ENCODE assay signal across 1 cellular context in the genomic region with DNA sequence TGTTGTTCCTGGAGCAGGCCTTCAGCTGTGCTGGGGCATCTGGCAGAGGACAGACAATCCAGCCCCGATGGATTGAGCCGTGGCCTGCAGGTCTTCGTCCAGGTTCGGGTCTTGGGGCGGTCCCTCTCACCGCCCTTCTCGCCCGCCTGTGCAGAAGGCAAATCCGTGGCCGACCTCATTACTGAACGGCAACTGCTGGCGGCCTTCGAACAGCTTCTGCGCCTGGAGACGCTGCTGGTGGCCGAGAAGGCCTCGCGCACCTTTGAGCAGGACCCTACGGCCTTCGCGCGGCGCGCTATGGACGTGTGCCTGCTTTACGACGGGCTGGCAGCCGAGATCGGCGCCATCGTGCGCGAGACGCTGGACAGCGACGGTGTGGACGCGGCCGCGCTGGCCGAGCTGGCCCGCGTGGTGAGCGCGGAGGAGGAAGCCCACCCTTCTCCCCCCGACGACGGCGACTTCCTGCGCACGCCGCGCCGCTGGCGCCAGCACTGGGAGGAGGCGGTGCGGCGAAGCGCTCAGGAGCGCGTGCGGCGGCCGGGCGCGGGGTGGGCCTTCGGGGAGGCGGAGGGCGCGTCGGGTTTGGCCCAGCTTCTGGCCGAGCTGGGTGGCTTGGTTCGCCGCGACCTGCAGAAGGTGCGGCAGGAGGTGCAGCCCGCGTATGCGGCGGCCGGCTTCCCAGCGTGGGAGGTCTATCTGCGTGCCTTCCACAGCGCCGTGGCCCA.
TF ChIP-seq lines count a peak whose summit lies in the region.

No MANE protein-coding gene starts in this region.

TF ChIP-seq in HepG2, 621 proteins besides CTCF, POLR2A, EP300 and RAD21 (continues in another document):
- TF ChIP-seq ZBTB38 (CRISPR knock-in tag; IDR thresholded peaks at IDR 0.05) (peak; percentile 96), HOXA3 (CRISPR knock-in tag; IDR thresholded peaks at IDR 0.05) (peak; percentile 32; the same call in 1 of the 2 replicates), HDAC1 (CRISPR knock-in tag; IDR thresholded peaks at IDR 0.05) (0 out of 2 replicates have a peak, but pooled peaks have one; percentile 33), KLF15 (CRISPR knock-in tag; IDR thresholded peaks at IDR 0.05; ENCODE audit: borderline replicate concordance) (no peak), ZNF883 (CRISPR knock-in tag; IDR thresholded peaks at IDR 0.05; ENCODE audit: not compliant biosample characterization) (no peak), ZNF782 (CRISPR knock-in tag; IDR thresholded peaks at IDR 0.05; ENCODE audit: borderline replicate concordance) (no peak), DNMT3B (CRISPR knock-in tag; conservative IDR thresholded peaks at IDR 0.05) (no peak), MAFK (conservative IDR thresholded peaks at IDR 0.05 in 1 of 2, IDR thresholded peaks at IDR 0.05 in 1 of 2; ENCODE audit: low read length in 2 of 2) (no peak), JUNB (CRISPR knock-in tag; IDR thresholded peaks at IDR 0.05; ENCODE audit: borderline replicate concordance) (no peak), ZFY (CRISPR knock-in tag; IDR thresholded peaks at IDR 0.05) (0 out of 2 replicates have a peak, but pooled peaks have one; percentile 18), ARID4A (CRISPR knock-in tag; IDR thresholded peaks at IDR 0.05; ENCODE audit: borderline replicate concordance) (no peak), DR1 (CRISPR knock-in tag; IDR thresholded peaks at IDR 0.05) (no peak), FOXA3 (CRISPR knock-in tag; IDR thresholded peaks at IDR 0.05) (no peak), ZNF792 (CRISPR knock-in tag; IDR thresholded peaks at IDR 0.05) (no peak), ZFP62 (CRISPR knock-in tag; IDR thresholded peaks at IDR 0.05) (no peak), ZNF704 (CRISPR knock-in tag; IDR thresholded peaks at IDR 0.05; ENCODE audit: borderline replicate concordance) (no peak), FOXC1 (CRISPR knock-in tag; IDR thresholded peaks at IDR 0.05; ENCODE audit: borderline replicate concordance) (no peak), SNAPC2 (CRISPR knock-in tag; IDR thresholded peaks at IDR 0.05) (no peak), ATF2 (CRISPR knock-in tag; IDR thresholded peaks at IDR 0.05) (no peak), ZNF879 (CRISPR knock-in tag; IDR thresholded peaks at IDR 0.05) (no peak), ZNF44 (CRISPR knock-in tag; IDR thresholded peaks at IDR 0.05) (no peak), ZNF230 (CRISPR knock-in tag; IDR thresholded peaks at IDR 0.05) (no peak), TAF1 (CRISPR knock-in tag; IDR thresholded peaks at IDR 0.05) (0 out of 2 replicates have a peak, but pooled peaks have one; percentile 6), NAIF1 (CRISPR knock-in tag; IDR thresholded peaks at IDR 0.05; ENCODE audit: borderline replicate concordance) (no peak), AGO2 (optimal IDR thresholded peaks at IDR 0.05; ENCODE audit: low read depth, low read length) (peak; percentile 86), SYNCRIP (IDR thresholded peaks at IDR 0.05; ENCODE audit: insufficient read depth, low read depth, low read length) (no peak), ZNF660 (CRISPR knock-in tag; IDR thresholded peaks at IDR 0.05; ENCODE audit: borderline replicate concordance, low read depth) (no peak), FLYWCH1 (CRISPR knock-in tag; IDR thresholded peaks at IDR 0.05) (no peak), ZNF577 (CRISPR knock-in tag; IDR thresholded peaks at IDR 0.05; ENCODE audit: borderline replicate concordance, low read depth) (no peak), AKAP8 (CRISPR knock-in tag; IDR thresholded peaks at IDR 0.05) (0 out of 2 replicates have a peak, but pooled peaks have one; percentile 33), HNF1A (IDR thresholded peaks at IDR 0.05; ENCODE audit: low read depth) (no peak), HNF1A (CRISPR knock-in tag; IDR thresholded peaks at IDR 0.05; ENCODE audit: borderline replicate concordance) (no peak), E2F2 (CRISPR knock-in tag; IDR thresholded peaks at IDR 0.05; ENCODE audit: borderline replicate concordance) (no peak), YEATS4 (CRISPR knock-in tag; IDR thresholded peaks at IDR 0.05; ENCODE audit: borderline replicate concordance) (no peak), KDM4B (CRISPR knock-in tag; IDR thresholded peaks at IDR 0.05) (no peak), ZNF564 (CRISPR knock-in tag; IDR thresholded peaks at IDR 0.05) (no peak), KDM5B (CRISPR knock-in tag; IDR thresholded peaks at IDR 0.05; ENCODE audit: borderline replicate concordance) (no peak)
- TF ChIP-seq, protein P1, sequence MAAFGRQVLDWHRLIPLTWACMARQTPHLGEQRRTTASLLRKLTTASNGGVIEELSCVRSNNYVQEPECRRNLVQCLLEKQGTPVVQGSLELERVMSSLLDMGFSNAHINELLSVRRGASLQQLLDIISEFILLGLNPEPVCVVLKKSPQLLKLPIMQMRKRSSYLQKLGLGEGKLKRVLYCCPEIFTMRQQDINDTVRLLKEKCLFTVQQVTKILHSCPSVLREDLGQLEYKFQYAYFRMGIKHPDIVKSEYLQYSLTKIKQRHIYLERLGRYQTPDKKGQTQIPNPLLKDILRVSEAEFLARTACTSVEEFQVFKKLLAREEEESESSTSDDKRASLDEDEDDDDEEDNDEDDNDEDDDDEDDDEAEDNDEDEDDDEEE (CRISPR knock-in tag; IDR thresholded peaks at IDR 0.05): no peak
- TF ChIP-seq, protein P2, sequence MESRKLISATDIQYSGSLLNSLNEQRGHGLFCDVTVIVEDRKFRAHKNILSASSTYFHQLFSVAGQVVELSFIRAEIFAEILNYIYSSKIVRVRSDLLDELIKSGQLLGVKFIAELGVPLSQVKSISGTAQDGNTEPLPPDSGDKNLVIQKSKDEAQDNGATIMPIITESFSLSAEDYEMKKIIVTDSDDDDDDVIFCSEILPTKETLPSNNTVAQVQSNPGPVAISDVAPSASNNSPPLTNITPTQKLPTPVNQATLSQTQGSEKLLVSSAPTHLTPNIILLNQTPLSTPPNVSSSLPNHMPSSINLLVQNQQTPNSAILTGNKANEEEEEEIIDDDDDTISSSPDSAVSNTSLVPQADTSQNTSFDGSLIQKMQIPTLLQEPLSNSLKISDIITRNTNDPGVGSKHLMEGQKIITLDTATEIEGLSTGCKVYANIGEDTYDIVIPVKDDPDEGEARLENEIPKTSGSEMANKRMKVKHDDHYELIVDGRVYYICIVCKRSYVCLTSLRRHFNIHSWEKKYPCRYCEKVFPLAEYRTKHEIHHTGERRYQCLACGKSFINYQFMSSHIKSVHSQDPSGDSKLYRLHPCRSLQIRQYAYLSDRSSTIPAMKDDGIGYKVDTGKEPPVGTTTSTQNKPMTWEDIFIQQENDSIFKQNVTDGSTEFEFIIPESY (CRISPR knock-in tag; IDR thresholded peaks at IDR 0.05): peak; percentile 55; the same call in 1 of the 2 replicates
- TF ChIP-seq, protein P3, sequence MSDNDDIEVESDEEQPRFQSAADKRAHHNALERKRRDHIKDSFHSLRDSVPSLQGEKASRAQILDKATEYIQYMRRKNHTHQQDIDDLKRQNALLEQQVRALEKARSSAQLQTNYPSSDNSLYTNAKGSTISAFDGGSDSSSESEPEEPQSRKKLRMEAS (IDR thresholded peaks at IDR 0.05): no peak
- TF ChIP-seq, protein P4, sequence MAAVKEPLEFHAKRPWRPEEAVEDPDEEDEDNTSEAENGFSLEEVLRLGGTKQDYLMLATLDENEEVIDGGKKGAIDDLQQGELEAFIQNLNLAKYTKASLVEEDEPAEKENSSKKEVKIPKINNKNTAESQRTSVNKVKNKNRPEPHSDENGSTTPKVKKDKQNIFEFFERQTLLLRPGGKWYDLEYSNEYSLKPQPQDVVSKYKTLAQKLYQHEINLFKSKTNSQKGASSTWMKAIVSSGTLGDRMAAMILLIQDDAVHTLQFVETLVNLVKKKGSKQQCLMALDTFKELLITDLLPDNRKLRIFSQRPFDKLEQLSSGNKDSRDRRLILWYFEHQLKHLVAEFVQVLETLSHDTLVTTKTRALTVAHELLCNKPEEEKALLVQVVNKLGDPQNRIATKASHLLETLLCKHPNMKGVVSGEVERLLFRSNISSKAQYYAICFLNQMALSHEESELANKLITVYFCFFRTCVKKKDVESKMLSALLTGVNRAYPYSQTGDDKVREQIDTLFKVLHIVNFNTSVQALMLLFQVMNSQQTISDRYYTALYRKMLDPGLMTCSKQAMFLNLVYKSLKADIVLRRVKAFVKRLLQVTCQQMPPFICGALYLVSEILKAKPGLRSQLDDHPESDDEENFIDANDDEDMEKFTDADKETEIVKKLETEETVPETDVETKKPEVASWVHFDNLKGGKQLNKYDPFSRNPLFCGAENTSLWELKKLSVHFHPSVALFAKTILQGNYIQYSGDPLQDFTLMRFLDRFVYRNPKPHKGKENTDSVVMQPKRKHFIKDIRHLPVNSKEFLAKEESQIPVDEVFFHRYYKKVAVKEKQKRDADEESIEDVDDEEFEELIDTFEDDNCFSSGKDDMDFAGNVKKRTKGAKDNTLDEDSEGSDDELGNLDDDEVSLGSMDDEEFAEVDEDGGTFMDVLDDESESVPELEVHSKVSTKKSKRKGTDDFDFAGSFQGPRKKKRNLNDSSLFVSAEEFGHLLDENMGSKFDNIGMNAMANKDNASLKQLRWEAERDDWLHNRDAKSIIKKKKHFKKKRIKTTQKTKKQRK (IDR thresholded peaks at IDR 0.05; ENCODE audit: low read length): no peak
